In the genomic region with DNA sequence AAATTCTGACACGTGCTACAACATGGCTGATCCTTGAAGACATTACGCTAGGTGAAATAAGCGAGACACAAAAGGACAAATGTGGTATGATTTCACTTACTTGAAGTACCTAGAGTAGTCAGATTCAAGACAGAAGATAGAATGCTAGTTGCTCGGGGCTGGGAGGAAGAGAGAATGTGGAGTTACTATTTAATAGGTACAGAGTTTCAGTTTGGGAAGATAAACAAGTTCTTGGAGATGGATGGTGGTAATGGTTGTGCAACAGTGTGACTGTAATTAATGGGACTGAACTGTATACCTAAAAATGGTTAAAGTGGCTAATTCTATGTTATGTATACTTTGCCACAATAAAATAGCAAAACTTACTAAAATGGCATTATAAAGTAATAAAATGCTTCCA, we compare ENCODE assay signal across 25 cellular contexts.
"Had no signal": no experiment of that assay in that cellular context is flagged by ENCODE, and none has a peak within 500 bp of the region (broad histone marks: within the 10 kb centered on the region; RNA-seq: fewer than 3 reads in every experiment).

No MANE protein-coding gene starts in this region.

- H3K27ac ChIP-seq: epithelial cell of prostate, esophagus squamous epithelium, left ventricle myocardium inferior, ovary, stomach, thyroid gland had no signal

- H3K4me1 Mint-ChIP-seq: naive B cell had no signal

- H3K27me3 Mint-ChIP-seq: progenitor cell of endocrine pancreas; stimulated activated naive B cell treated with anti-CD40 and anti-IgM and Interleukin-4, amounts not matched to agents 10 μg/mL and 1 μg/mL and 100 μg/mL, for 72 hours had no signal

- H3K36me3 Mint-ChIP-seq: naive B cell had no signal

- DNase-seq: activated CD4-positive, alpha-beta T cell treated with anti-CD3 and anti-CD28 coated beads for 4 hours; activated CD4-positive, alpha-beta T cell treated with anti-CD3 and anti-CD28 coated beads, Interleukin-2, amount 50 U/mL, for 48 hours; activated CD4-positive, CD25-positive, alpha-beta regulatory T cell; activated CD8-positive, alpha-beta memory T cell treated with anti-CD3 and anti-CD28 coated beads, Interleukin-2, amount 50 U/mL, for 4 hours; activated effector memory CD4-positive, alpha-beta T cell treated with anti-CD3 and anti-CD28 coated beads, Interleukin-2, amount 50 U/mL, for 16 hours; activated naive CD4-positive, alpha-beta T cell treated with anti-CD3 and anti-CD28 coated beads for 36 hours; activated T-cell treated with anti-CD3 and anti-CD28 coated beads, Interleukin-2, amount 50 U/mL, for 1 hour; amygdala; central memory CD4-positive, alpha-beta T cell; effector CD4-positive, alpha-beta T cell; esophagus squamous epithelium; left ventricle myocardium inferior; naive B cell; nephron progenitor cell; ovary; stimulated activated CD4-positive, alpha-beta T cell treated with anti-CD3 and anti-CD28 coated beads, Interleukin-1b, Interleukin-23, amount 100 ng/mL, for 48 hours; stimulated activated CD4-positive, alpha-beta T cell treated with anti-CD3 and anti-CD28 coated beads, Interleukin-4, amount 100 ng/mL, for 4 hours; stimulated activated CD8-positive, alpha-beta memory T cell treated with anti-CD3 and anti-CD28 coated beads, Interleukin-4, amount 100 ng/mL, for 48 hours; stimulated activated naive B cell treated with anti-CD40 and anti-IgM and Interleukin-4, amounts not matched to agents 10 μg/mL and 1 μg/mL and 100 μg/mL, for 72 hours; stomach; thyroid gland had no signal

- H3K9me3 Mint-ChIP-seq: activated naive CD4-positive, alpha-beta T cell treated with anti-CD3 and anti-CD28 coated beads for 36 hours; activated T-helper 1 cell treated with anti-CD3 and anti-CD28 coated beads, Interleukin-12 subunit alpha, Interleukin-12 subunit beta, Interleukin-2, Interleukin-4 antibody, amounts not matched to agents 30 ng/mL and 10 ng/mL and 1 ng/mL, durations not matched to agents 14 hours and 24 hours and 36 hours; naive B cell had no signal

- H3K36me3 ChIP-seq: esophagus squamous epithelium, left ventricle myocardium inferior, ovary, stomach, thyroid gland had no signal

- H3K27ac Mint-ChIP-seq: activated naive CD4-positive, alpha-beta T cell treated with anti-CD3 and anti-CD28 coated beads for 36 hours; activated T-helper 1 cell treated with anti-CD3 and anti-CD28 coated beads, Interleukin-12 subunit alpha, Interleukin-12 subunit beta, Interleukin-2, Interleukin-4 antibody, amounts not matched to agents 30 ng/mL and 10 ng/mL and 1 ng/mL, durations not matched to agents 14 hours and 24 hours and 36 hours; naive B cell; nephron progenitor cell; progenitor cell of endocrine pancreas; stimulated activated naive B cell treated with anti-CD40 and anti-IgM and Interleukin-4, amounts not matched to agents 10 μg/mL and 1 μg/mL and 100 μg/mL, for 72 hours had no signal

- H3K27me3 ChIP-seq: esophagus squamous epithelium, ovary, stomach, thyroid gland had no signal

- H3K9me3 ChIP-seq: esophagus squamous epithelium, left ventricle myocardium inferior, ovary, stomach, thyroid gland had no signal

- H3K4me3 ChIP-seq: esophagus squamous epithelium, left ventricle myocardium inferior, ovary, smooth muscle cell, stomach, thyroid gland had no signal

- ATAC-seq: stimulated activated naive B cell treated with anti-CD40 and anti-IgM and Interleukin-4, amounts not matched to agents 10 μg/mL and 1 μg/mL and 100 μg/mL, for 72 hours had no signal

- H3K4me3 Mint-ChIP-seq: activated naive CD4-positive, alpha-beta T cell treated with anti-CD3 and anti-CD28 coated beads for 36 hours; activated T-helper 1 cell treated with anti-CD3 and anti-CD28 coated beads, Interleukin-12 subunit alpha, Interleukin-12 subunit beta, Interleukin-2, Interleukin-4 antibody, amounts not matched to agents 30 ng/mL and 10 ng/mL and 1 ng/mL, durations not matched to agents 14 hours and 24 hours and 36 hours; naive B cell; nephron progenitor cell; stimulated activated naive B cell treated with anti-CD40 and anti-IgM and Interleukin-4, amounts not matched to agents 10 μg/mL and 1 μg/mL and 100 μg/mL, for 72 hours had no signal
